ENCODE assay signal across 2 cellular contexts in the genomic region with DNA sequence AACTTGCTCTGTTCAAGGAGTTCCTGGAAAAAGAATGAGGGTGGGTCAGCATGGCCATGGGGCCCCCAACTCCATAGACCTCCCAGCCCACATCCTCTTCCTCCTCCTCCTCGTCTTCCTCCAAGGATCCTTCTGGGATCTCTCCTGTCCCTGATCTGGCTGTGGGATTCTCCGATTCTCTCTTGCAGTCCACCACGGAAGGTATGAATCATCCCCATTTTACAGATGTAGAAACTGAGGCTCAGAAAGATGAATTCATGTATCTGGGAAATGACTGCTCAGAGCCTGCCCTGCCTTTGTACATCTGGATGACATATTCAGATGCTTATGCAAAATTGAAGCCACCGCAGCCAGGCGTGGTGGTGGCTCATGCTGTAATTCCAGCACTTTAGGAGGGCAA.
TF ChIP-seq lines count a peak whose summit lies in the region.

No MANE protein-coding gene starts in this region.

TF ChIP-seq in HCT116, 20 proteins besides CTCF, POLR2A, EP300 and RAD21:
- TF ChIP-seq SP1 (IDR thresholded peaks at IDR 0.05; ENCODE audit: low read depth) (no peak), SIN3A (IDR thresholded peaks at IDR 0.05; ENCODE audit: low read depth) (no peak), ZNF274 (IDR thresholded peaks at IDR 0.05; ENCODE audit: low read depth, low read length) (no peak), YY1 (IDR thresholded peaks at IDR 0.05; ENCODE audit: extremely low read depth, insufficient replicate concordance, low read depth, low read length) (no peak), EZH2 (IDR thresholded peaks at IDR 0.05) (no peak), ZFX (IDR thresholded peaks at IDR 0.05) (no peak), CEBPB (IDR thresholded peaks at IDR 0.05; ENCODE audit: low read depth) (no peak), CBX3 (IDR thresholded peaks at IDR 0.05; ENCODE audit: low read depth) (no peak)
- TF ChIP-seq, protein P1, sequence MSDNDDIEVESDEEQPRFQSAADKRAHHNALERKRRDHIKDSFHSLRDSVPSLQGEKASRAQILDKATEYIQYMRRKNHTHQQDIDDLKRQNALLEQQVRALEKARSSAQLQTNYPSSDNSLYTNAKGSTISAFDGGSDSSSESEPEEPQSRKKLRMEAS (IDR thresholded peaks at IDR 0.05) = no peak

TF ChIP-seq in liver, 16 proteins besides CTCF, POLR2A, EP300 and RAD21:
- TF ChIP-seq YY1 (IDR thresholded peaks at IDR 0.05) (no peak), HNF4G (IDR thresholded peaks at IDR 0.05) (no peak), NR2F2 (IDR thresholded peaks at IDR 0.05) (no peak), ATF3 (IDR thresholded peaks at IDR 0.05) (no peak), REST (IDR thresholded peaks at IDR 0.05) (no peak), JUND (IDR thresholded peaks at IDR 0.05) (no peak)
- TF ChIP-seq, protein P2, sequence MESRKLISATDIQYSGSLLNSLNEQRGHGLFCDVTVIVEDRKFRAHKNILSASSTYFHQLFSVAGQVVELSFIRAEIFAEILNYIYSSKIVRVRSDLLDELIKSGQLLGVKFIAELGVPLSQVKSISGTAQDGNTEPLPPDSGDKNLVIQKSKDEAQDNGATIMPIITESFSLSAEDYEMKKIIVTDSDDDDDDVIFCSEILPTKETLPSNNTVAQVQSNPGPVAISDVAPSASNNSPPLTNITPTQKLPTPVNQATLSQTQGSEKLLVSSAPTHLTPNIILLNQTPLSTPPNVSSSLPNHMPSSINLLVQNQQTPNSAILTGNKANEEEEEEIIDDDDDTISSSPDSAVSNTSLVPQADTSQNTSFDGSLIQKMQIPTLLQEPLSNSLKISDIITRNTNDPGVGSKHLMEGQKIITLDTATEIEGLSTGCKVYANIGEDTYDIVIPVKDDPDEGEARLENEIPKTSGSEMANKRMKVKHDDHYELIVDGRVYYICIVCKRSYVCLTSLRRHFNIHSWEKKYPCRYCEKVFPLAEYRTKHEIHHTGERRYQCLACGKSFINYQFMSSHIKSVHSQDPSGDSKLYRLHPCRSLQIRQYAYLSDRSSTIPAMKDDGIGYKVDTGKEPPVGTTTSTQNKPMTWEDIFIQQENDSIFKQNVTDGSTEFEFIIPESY (IDR thresholded peaks at IDR 0.05) = no peak
- TF ChIP-seq, protein P1 (IDR thresholded peaks at IDR 0.05) = no peak
